Comparison of ENCODE assay signal across 17 cellular contexts in the genomic region with DNA sequence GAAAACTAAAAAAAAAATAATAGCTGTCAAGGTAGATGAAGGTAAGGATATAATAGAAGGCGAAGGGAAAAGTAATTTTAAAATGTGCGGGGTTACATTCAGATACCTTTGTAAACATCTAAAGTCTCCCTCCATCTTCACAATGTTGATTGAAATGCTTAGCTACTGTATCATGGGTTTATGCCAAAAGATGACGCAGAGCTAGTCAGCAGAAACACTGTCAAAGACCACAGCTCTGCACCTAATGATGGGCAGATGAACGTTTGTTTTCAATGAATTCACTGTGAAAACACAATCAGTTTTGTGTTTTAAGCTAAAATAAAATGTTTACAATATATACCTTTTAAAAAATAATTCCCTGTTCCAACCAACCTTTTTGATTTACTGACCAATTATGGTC.
DNase-seq lines count a peak whose midpoint lies in the region; ATAC-seq, FAIRE-seq and TF ChIP-seq lines count a peak whose summit lies in the region.
"Had no signal": no experiment of that assay in that cellular context is flagged by ENCODE, and none has a peak within 500 bp of the region (broad histone marks: within the 10 kb centered on the region; RNA-seq: fewer than 3 reads in every experiment).

No MANE protein-coding gene starts in this region.

- H3K9me3 Mint-ChIP-seq in neural progenitor cell, result no peaks in the 10 kb centered on the region
- H3K9me3 Mint-ChIP-seq: activated CD4-positive, alpha-beta memory T cell treated with anti-CD3 and anti-CD28 coated beads, Interleukin-2, amount 10 ng/mL, durations not matched to agents 7 days and 5 days; memory B cell; neural crest cell; stimulated activated memory B cell treated with anti-CD40 and anti-IgM and Interleukin-4, amounts not matched to agents 10 μg/mL and 1 μg/mL and 100 μg/mL, for 72 hours had no signal

- DNase-seq in AG10803 (ENCODE audit: low read depth) (peak; percentile 60), LHCN-M2 (ENCODE audit: low read depth) (peak; percentile 83), foreskin keratinocyte (peak in 1 of 2 donors; percentile 37), D721Med (ENCODE audit: insufficient read length, low spot score) (no peak), neural progenitor cell (ENCODE audit: low spot score) (no peak), T-helper 2 cell (no peak)
- DNase-seq: activated CD4-positive, alpha-beta memory T cell treated with anti-CD3 and anti-CD28 coated beads, Interleukin-2, amount 10 ng/mL, durations not matched to agents 7 days and 5 days; activated effector memory CD4-positive, alpha-beta T cell treated with Interleukin-2 at 50 U/mL for 16 hours; anterior cingulate cortex; NCI-H1436; NCI-H524 treated with DMSO at 0.1 percent for 48 hours; right cardiac atrium had no signal

- no peaks in the 10 kb centered on the region for H3K27me3 ChIP-seq in SU-DHL-6 (ENCODE audit: low read length)
- no peaks in the 10 kb centered on the region for H3K27me3 ChIP-seq in foreskin keratinocyte
- no peaks in the 10 kb centered on the region for H3K27me3 ChIP-seq in neural progenitor cell

- no peaks in the 10 kb centered on the region for H3K9me2 ChIP-seq in SU-DHL-6 (replicated peaks; ENCODE audit: insufficient read depth, low read length)

- no peak overlapping the region for H2AFZ ChIP-seq in SU-DHL-6 (ENCODE audit: low read depth, low read length, severe bottlenecking)
- no peak overlapping the region for H2AFZ ChIP-seq in neural progenitor cell (replicated peaks)

- H3F3A ChIP-seq in SU-DHL-6 (ENCODE audit: insufficient read depth), result peaks cover 88% of the 10 kb centered on the region
- H3F3A ChIP-seq in neural progenitor cell (ENCODE audit: low read depth), result no peaks in the 10 kb centered on the region

- H3K4me1 ChIP-seq in foreskin keratinocyte (peaks cover 20% of the 10 kb centered on the region), neural progenitor cell (peaks cover 15% of the 10 kb centered on the region)

- peaks cover 14% of the 10 kb centered on the region for H3K36me3 ChIP-seq in SU-DHL-6 (ENCODE audit: low read length)
- H3K36me3 ChIP-seq in neural progenitor cell, result no peaks in the 10 kb centered on the region

- no peak overlapping the region for H3K27ac Mint-ChIP-seq in neural progenitor cell
- H3K27ac Mint-ChIP-seq: activated CD4-positive, alpha-beta memory T cell treated with anti-CD3 and anti-CD28 coated beads, Interleukin-2, amount 10 ng/mL, durations not matched to agents 7 days and 5 days; memory B cell; stimulated activated memory B cell treated with anti-CD40 and anti-IgM and Interleukin-4, amounts not matched to agents 10 μg/mL and 1 μg/mL and 100 μg/mL, for 72 hours had no signal

- TF ChIP-seq CTCF in AG10803 (conservative IDR thresholded peaks at IDR 0.05; ENCODE audit: low read length) (no peak), SU-DHL-6 (IDR thresholded peaks at IDR 0.05; ENCODE audit: insufficient read depth, low read length, poor library complexity, severe bottlenecking) (no peak), foreskin keratinocyte (conservative IDR thresholded peaks at IDR 0.05) (no peak), D721Med (IDR thresholded peaks at IDR 0.05; ENCODE audit: insufficient read depth, missing control alignments) (no peak), neural progenitor cell (IDR thresholded peaks at IDR 0.05) (no peak)

- H3K4me2 ChIP-seq in SU-DHL-6 (ENCODE audit: low read depth, low read length, poor library complexity, severe bottlenecking), result peak overlapping the region; percentile 69
- H3K4me2 ChIP-seq in neural progenitor cell, result no peak overlapping the region

- H3K4me3 Mint-ChIP-seq in neural progenitor cell, result no peak overlapping the region
- H3K4me3 Mint-ChIP-seq: activated CD4-positive, alpha-beta memory T cell treated with anti-CD3 and anti-CD28 coated beads, Interleukin-2, amount 10 ng/mL, durations not matched to agents 7 days and 5 days; memory B cell; neural crest cell; stimulated activated memory B cell treated with anti-CD40 and anti-IgM and Interleukin-4, amounts not matched to agents 10 μg/mL and 1 μg/mL and 100 μg/mL, for 72 hours had no signal

- H4K20me1 ChIP-seq in SU-DHL-6 (ENCODE audit: low read depth, low read length) (no peaks in the 10 kb centered on the region), neural progenitor cell (ENCODE audit: low read depth) (no peaks in the 10 kb centered on the region)

- H3K27me3 Mint-ChIP-seq in neural progenitor cell (ENCODE audit: insufficient read depth, low read depth), result peaks cover 2% of the 10 kb centered on the region
- H3K27me3 Mint-ChIP-seq: activated CD4-positive, alpha-beta memory T cell treated with anti-CD3 and anti-CD28 coated beads, Interleukin-2, amount 10 ng/mL, durations not matched to agents 7 days and 5 days had no signal

- no peaks in the 10 kb centered on the region for H3K9me3 ChIP-seq in SU-DHL-6 (ENCODE audit: insufficient read depth, low read length)
- H3K9me3 ChIP-seq in neural progenitor cell (ENCODE audit: low read depth), result no peaks in the 10 kb centered on the region

- no peak for FAIRE-seq in D721Med (lab: Jason Lieb, UNC)

- ATAC-seq in foreskin keratinocyte, result peak; percentile 47
- ATAC-seq in GM19324 (IDR thresholded peaks at IDR 0.05; ENCODE audit: low FRiP score, unreplicated experiment), result no peak
- ATAC-seq: right cardiac atrium; stimulated activated memory B cell treated with anti-CD40 and anti-IgM and Interleukin-4, amounts not matched to agents 10 μg/mL and 1 μg/mL and 100 μg/mL, for 72 hours had no signal

- H3K36me3 Mint-ChIP-seq in neural progenitor cell, result no peaks in the 10 kb centered on the region
- H3K36me3 Mint-ChIP-seq: memory B cell had no signal

- H3K4me1 Mint-ChIP-seq in neural progenitor cell, result peaks cover 13% of the 10 kb centered on the region
- H3K4me1 Mint-ChIP-seq: neural crest cell had no signal

- H3K4me3 ChIP-seq in AG10803 (ENCODE audit: low read length) (no peak overlapping the region), SU-DHL-6 (ENCODE audit: insufficient read depth, low read length, poor library complexity, severe bottlenecking) (no peak overlapping the region), neural progenitor cell (no peak overlapping the region)

- peak overlapping the region; percentile 100 for H3K27ac ChIP-seq in SU-DHL-6 (ENCODE audit: low read depth, low read length)
- H3K27ac ChIP-seq in foreskin keratinocyte, result no peak overlapping the region
- H3K27ac ChIP-seq in neural progenitor cell, result no peak overlapping the region

- H3K79me2 ChIP-seq in SU-DHL-6 (ENCODE audit: insufficient read depth, low read length) (peaks cover 100% of the 10 kb centered on the region), neural progenitor cell (ENCODE audit: low read depth) (no peaks in the 10 kb centered on the region)

- H3K9ac ChIP-seq in SU-DHL-6 (ENCODE audit: low read length) (peak overlapping the region; percentile 49), neural progenitor cell (no peak overlapping the region)

Comparison
In these comparisons a context has a peak if more than half of its experiments do, and no peak if none do; other contexts are left out.
1. DNase-seq: peak in AG10803 (single experiment) and LHCN-M2 (single experiment); none in D721Med (single experiment), neural progenitor cell (single experiment) and T-helper 2 cell (0 of 5).